In the genomic region with DNA sequence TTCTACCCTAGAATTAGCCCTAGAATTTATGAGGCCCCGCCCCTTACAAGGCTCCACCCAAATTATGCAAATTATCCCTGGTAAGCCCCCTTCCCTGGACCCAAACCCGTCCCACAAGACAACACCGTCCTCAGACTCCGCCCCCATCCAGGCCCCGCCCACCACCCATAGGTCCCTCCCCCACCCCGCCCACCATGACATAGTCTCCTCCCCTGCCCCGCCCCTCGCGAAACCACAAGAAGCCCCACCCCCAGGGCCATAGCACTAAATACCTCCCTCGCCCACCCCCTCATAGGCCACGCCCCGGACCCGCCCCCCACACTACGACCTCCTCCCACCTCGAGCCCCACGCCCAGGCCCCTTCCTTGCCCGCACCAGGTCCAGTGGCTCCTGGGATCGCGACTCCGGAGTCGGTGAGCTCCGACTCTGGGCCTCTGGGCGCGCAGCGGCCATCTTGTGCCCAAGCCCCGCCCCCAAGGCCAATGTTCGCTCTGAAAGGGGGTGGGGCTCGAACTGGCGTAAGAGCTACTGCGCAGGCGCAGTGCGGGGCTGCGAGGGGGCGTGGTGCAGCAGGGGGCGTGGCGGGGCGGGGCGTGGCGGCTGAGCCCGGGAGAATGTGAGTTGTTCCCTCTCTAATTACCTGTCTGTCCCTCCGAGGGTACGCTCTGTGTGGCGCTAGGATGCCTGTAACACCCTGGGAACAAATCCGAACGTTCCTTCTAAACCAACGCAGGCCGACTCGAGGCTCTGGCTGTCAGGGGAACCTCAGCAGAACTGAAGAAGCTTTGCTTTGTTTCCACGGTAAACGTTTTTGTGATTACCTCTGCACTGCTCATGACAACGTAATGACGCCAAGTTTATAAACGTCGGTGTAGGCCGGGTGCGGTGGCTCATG, we compare ENCODE assay signal across 1 cellular context.
TF ChIP-seq lines count a peak whose summit lies in the region.

A gene with protein sequence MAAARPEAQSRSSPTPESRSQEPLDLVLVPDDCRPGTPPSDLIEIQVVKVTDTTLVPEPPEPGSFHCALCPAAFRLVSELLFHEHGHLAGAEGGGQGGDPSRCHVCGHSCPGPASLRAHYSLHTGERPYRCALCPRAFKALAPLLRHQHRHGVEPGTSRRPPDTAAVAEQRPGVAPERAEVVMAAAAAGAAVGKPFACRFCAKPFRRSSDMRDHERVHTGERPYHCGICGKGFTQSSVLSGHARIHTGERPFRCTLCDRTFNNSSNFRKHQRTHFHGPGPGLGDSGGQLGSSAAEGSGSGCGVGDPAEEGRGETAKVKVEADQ (minus strand): TSS at position 458 of the 895 bp plus-strand sequence. CDS start 5 bp downstream, at position 453.

TF ChIP-seq in GM12878, 131 proteins besides CTCF, POLR2A, EP300 and RAD21 (continued from another document and continues in another):
- TF ChIP-seq, protein P1, sequence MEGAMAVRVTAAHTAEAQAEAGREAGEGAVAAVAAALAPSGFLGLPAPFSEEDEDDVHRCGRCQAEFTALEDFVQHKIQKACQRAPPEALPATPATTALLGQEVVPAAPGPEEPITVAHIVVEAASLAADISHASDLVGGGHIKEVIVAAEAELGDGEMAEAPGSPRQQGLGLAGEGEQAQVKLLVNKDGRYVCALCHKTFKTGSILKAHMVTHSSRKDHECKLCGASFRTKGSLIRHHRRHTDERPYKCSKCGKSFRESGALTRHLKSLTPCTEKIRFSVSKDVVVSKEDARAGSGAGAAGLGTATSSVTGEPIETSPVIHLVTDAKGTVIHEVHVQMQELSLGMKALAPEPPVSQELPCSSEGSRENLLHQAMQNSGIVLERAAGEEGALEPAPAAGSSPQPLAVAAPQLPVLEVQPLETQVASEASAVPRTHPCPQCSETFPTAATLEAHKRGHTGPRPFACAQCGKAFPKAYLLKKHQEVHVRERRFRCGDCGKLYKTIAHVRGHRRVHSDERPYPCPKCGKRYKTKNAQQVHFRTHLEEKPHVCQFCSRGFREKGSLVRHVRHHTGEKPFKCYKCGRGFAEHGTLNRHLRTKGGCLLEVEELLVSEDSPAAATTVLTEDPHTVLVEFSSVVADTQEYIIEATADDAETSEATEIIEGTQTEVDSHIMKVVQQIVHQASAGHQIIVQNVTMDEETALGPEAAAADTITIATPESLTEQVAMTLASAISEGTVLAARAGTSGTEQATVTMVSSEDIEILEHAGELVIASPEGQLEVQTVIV (IDR thresholded peaks at IDR 0.05; ENCODE audit: borderline replicate concordance, partially characterized antibody), result no peak
- TF ChIP-seq, protein P2, sequence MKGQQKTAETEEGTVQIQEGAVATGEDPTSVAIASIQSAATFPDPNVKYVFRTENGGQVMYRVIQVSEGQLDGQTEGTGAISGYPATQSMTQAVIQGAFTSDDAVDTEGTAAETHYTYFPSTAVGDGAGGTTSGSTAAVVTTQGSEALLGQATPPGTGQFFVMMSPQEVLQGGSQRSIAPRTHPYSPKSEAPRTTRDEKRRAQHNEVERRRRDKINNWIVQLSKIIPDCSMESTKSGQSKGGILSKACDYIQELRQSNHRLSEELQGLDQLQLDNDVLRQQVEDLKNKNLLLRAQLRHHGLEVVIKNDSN (IDR thresholded peaks at IDR 0.05; ENCODE audit: borderline replicate concordance, extremely low read length, insufficient read depth, low read depth, low read length), result no peak
- TF ChIP-seq CBFB (IDR thresholded peaks at IDR 0.05; ENCODE audit: low read depth) (peak; percentile 14; the same call in 1 of the 2 replicates), BMI1 (IDR thresholded peaks at IDR 0.05; ENCODE audit: borderline replicate concordance) (no peak), CHD1 (IDR thresholded peaks at IDR 0.05; ENCODE audit: low read depth, low read length) (no peak), MEF2A (IDR thresholded peaks at IDR 0.05; ENCODE audit: insufficient read depth, low read depth, low read length) (0 out of 2 replicates have a peak, but pooled peaks have one; percentile 17), MYB (IDR thresholded peaks at IDR 0.05; ENCODE audit: borderline replicate concordance, low read depth, low read length) (no peak), RCOR1 (conservative IDR thresholded peaks at IDR 0.05; ENCODE audit: low read depth, low read length) (0 out of 2 replicates have a peak, but pooled peaks have one; percentile 70), YY1 (IDR thresholded peaks at IDR 0.05; ENCODE audit: low read depth, low read length) (peak; percentile 97), EGR1 (IDR thresholded peaks at IDR 0.05; ENCODE audit: borderline replicate concordance in 1 of 2, low read depth in 2 of 2, low read length in 2 of 2) (peak in 1 of 2 experiments; percentile 8; a peak in 1 of 3 replicates), POU2F2 (IDR thresholded peaks at IDR 0.05; ENCODE audit: borderline replicate concordance, low read depth, low read length) (peak; percentile 82; the same call in 1 of the 3 replicates), TAF1 (IDR thresholded peaks at IDR 0.05; ENCODE audit: borderline replicate concordance, low read depth, low read length) (peak; percentile 95), RB1 (IDR thresholded peaks at IDR 0.05; ENCODE audit: borderline replicate concordance) (no peak), SMC3 (IDR thresholded peaks at IDR 0.05; ENCODE audit: borderline replicate concordance, low read length) (no peak), KAT2A (conservative IDR thresholded peaks at IDR 0.05; ENCODE audit: control insufficient read depth, low read depth, low read length) (no peak), POLR2AphosphoS2 (IDR thresholded peaks at IDR 0.05; ENCODE audit: low read depth, low read length) (peak; percentile 85), BHLHE40 (IDR thresholded peaks at IDR 0.05; ENCODE audit: borderline replicate concordance in 1 of 2, low read depth in 2 of 2, low read length in 1 of 2) (no peak), DPF2 (IDR thresholded peaks at IDR 0.05) (no peak), TCF12 (IDR thresholded peaks at IDR 0.05; ENCODE audit: low read depth, low read length) (no peak), NR2C1 (IDR thresholded peaks at IDR 0.05) (no peak), TCF7 (IDR thresholded peaks at IDR 0.05; ENCODE audit: borderline replicate concordance) (no peak), NRF1 (conservative IDR thresholded peaks at IDR 0.05; ENCODE audit: low read depth, low read length) (peak; percentile 25; the same call in 1 of the 2 replicates), SUZ12 (IDR thresholded peaks at IDR 0.05; ENCODE audit: unreplicated experiment) (no peak)
- TF ChIP-seq, protein P3, sequence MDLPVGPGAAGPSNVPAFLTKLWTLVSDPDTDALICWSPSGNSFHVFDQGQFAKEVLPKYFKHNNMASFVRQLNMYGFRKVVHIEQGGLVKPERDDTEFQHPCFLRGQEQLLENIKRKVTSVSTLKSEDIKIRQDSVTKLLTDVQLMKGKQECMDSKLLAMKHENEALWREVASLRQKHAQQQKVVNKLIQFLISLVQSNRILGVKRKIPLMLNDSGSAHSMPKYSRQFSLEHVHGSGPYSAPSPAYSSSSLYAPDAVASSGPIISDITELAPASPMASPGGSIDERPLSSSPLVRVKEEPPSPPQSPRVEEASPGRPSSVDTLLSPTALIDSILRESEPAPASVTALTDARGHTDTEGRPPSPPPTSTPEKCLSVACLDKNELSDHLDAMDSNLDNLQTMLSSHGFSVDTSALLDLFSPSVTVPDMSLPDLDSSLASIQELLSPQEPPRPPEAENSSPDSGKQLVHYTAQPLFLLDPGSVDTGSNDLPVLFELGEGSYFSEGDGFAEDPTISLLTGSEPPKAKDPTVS (IDR thresholded peaks at IDR 0.05; ENCODE audit: low read depth, low read length), result no peak
- TF ChIP-seq, protein P4, sequence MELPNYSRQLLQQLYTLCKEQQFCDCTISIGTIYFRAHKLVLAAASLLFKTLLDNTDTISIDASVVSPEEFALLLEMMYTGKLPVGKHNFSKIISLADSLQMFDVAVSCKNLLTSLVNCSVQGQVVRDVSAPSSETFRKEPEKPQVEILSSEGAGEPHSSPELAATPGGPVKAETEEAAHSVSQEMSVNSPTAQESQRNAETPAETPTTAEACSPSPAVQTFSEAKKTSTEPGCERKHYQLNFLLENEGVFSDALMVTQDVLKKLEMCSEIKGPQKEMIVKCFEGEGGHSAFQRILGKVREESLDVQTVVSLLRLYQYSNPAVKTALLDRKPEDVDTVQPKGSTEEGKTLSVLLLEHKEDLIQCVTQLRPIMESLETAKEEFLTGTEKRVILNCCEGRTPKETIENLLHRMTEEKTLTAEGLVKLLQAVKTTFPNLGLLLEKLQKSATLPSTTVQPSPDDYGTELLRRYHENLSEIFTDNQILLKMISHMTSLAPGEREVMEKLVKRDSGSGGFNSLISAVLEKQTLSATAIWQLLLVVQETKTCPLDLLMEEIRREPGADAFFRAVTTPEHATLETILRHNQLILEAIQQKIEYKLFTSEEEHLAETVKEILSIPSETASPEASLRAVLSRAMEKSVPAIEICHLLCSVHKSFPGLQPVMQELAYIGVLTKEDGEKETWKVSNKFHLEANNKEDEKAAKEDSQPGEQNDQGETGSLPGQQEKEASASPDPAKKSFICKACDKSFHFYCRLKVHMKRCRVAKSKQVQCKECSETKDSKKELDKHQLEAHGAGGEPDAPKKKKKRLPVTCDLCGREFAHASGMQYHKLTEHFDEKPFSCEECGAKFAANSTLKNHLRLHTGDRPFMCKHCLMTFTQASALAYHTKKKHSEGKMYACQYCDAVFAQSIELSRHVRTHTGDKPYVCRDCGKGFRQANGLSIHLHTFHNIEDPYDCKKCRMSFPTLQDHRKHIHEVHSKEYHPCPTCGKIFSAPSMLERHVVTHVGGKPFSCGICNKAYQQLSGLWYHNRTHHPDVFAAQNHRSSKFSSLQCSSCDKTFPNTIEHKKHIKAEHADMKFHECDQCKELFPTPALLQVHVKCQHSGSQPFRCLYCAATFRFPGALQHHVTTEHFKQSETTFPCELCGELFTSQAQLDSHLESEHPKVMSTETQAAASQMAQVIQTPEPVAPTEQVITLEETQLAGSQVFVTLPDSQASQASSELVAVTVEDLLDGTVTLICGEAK (IDR thresholded peaks at IDR 0.05; ENCODE audit: borderline replicate concordance), result no peak
- TF ChIP-seq, protein P5, sequence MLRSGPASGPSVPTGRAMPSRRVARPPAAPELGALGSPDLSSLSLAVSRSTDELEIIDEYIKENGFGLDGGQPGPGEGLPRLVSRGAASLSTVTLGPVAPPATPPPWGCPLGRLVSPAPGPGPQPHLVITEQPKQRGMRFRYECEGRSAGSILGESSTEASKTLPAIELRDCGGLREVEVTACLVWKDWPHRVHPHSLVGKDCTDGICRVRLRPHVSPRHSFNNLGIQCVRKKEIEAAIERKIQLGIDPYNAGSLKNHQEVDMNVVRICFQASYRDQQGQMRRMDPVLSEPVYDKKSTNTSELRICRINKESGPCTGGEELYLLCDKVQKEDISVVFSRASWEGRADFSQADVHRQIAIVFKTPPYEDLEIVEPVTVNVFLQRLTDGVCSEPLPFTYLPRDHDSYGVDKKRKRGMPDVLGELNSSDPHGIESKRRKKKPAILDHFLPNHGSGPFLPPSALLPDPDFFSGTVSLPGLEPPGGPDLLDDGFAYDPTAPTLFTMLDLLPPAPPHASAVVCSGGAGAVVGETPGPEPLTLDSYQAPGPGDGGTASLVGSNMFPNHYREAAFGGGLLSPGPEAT (IDR thresholded peaks at IDR 0.05; ENCODE audit: low read depth), result no peak
- TF ChIP-seq, protein P6, sequence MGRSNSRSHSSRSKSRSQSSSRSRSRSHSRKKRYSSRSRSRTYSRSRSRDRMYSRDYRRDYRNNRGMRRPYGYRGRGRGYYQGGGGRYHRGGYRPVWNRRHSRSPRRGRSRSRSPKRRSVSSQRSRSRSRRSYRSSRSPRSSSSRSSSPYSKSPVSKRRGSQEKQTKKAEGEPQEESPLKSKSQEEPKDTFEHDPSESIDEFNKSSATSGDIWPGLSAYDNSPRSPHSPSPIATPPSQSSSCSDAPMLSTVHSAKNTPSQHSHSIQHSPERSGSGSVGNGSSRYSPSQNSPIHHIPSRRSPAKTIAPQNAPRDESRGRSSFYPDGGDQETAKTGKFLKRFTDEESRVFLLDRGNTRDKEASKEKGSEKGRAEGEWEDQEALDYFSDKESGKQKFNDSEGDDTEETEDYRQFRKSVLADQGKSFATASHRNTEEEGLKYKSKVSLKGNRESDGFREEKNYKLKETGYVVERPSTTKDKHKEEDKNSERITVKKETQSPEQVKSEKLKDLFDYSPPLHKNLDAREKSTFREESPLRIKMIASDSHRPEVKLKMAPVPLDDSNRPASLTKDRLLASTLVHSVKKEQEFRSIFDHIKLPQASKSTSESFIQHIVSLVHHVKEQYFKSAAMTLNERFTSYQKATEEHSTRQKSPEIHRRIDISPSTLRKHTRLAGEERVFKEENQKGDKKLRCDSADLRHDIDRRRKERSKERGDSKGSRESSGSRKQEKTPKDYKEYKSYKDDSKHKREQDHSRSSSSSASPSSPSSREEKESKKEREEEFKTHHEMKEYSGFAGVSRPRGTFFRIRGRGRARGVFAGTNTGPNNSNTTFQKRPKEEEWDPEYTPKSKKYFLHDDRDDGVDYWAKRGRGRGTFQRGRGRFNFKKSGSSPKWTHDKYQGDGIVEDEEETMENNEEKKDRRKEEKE (IDR thresholded peaks at IDR 0.05), result no peak
- TF ChIP-seq, protein P7, sequence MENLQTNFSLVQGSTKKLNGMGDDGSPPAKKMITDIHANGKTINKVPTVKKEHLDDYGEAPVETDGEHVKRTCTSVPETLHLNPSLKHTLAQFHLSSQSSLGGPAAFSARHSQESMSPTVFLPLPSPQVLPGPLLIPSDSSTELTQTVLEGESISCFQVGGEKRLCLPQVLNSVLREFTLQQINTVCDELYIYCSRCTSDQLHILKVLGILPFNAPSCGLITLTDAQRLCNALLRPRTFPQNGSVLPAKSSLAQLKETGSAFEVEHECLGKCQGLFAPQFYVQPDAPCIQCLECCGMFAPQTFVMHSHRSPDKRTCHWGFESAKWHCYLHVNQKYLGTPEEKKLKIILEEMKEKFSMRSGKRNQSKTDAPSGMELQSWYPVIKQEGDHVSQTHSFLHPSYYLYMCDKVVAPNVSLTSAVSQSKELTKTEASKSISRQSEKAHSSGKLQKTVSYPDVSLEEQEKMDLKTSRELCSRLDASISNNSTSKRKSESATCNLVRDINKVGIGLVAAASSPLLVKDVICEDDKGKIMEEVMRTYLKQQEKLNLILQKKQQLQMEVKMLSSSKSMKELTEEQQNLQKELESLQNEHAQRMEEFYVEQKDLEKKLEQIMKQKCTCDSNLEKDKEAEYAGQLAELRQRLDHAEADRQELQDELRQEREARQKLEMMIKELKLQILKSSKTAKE (IDR thresholded peaks at IDR 0.05; ENCODE audit: low read depth, poor library complexity, severe bottlenecking), result no peak
- TF ChIP-seq, protein P8, sequence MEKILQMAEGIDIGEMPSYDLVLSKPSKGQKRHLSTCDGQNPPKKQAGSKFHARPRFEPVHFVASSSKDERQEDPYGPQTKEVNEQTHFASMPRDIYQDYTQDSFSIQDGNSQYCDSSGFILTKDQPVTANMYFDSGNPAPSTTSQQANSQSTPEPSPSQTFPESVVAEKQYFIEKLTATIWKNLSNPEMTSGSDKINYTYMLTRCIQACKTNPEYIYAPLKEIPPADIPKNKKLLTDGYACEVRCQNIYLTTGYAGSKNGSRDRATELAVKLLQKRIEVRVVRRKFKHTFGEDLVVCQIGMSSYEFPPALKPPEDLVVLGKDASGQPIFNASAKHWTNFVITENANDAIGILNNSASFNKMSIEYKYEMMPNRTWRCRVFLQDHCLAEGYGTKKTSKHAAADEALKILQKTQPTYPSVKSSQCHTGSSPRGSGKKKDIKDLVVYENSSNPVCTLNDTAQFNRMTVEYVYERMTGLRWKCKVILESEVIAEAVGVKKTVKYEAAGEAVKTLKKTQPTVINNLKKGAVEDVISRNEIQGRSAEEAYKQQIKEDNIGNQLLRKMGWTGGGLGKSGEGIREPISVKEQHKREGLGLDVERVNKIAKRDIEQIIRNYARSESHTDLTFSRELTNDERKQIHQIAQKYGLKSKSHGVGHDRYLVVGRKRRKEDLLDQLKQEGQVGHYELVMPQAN (conservative IDR thresholded peaks at IDR 0.05), result 0 out of 2 replicates have a peak, but pooled peaks have one; percentile 24
